Comparison of ENCODE assay signal across 8 cellular contexts in the genomic region with DNA sequence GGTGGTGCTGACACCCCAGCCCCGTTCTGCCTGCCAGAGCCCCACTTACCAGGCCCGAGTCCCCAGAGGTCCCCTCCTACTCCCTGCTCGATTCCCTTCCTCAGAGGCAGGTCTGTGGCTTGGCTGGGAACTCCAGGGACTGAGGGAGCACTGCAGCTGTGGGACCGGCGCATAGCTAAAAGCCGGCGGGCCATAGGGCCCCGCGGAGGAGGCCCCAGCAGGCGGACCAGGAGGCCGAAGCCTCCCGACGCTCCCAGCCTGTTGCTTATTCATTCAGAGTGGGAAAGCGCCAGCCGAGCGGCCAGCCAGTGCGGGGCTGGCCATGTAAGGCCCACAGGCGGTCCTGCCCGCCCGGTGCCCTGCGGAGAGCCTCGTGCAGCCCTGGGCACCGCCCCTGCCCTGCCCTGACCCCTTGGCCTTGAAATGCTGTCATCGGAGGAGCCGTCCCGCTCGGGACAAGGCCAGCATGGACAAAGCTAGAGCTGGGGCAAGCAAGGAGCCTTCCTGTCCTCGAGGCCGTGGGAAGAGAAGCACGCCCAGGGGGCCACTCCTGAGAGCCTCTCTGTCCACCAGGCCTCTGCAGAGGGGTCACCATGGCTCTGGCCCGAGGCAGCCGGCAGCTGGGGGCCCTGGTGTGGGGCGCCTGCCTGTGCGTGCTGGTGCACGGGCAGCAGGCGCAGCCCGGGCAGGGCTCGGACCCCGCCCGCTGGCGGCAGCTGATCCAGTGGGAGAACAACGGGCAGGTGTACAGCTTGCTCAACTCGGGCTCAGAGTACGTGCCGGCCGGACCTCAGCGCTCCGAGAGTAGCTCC. TPM values are rescaled to one million over a fixed set of nuclear protein-coding genes. Genes with fewer than 3 reads are reported as not detected.
DNase-seq lines count a peak whose midpoint lies in the region; ATAC-seq and TF ChIP-seq lines count a peak whose summit lies in the region.

A gene with protein sequence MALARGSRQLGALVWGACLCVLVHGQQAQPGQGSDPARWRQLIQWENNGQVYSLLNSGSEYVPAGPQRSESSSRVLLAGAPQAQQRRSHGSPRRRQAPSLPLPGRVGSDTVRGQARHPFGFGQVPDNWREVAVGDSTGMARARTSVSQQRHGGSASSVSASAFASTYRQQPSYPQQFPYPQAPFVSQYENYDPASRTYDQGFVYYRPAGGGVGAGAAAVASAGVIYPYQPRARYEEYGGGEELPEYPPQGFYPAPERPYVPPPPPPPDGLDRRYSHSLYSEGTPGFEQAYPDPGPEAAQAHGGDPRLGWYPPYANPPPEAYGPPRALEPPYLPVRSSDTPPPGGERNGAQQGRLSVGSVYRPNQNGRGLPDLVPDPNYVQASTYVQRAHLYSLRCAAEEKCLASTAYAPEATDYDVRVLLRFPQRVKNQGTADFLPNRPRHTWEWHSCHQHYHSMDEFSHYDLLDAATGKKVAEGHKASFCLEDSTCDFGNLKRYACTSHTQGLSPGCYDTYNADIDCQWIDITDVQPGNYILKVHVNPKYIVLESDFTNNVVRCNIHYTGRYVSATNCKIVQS (plus strand): TSS at position 272 of the 812 bp plus-strand sequence. CDS start 322 bp downstream, at position 594.

- H3K27ac Mint-ChIP-seq in stimulated activated naive CD8-positive, alpha-beta T cell treated with anti-CD3 and anti-CD28 coated beads, Interleukin-15, Interleukin-2, amounts not matched to agents 100 ng/mL and 50 ng/mL, for 24 hours = no peak within 1 kb of the TSS

- H3K27me3 ChIP-seq in endocrine pancreas (ENCODE audit: control insufficient read depth, insufficient read depth, low read length) (no peaks in the 10 kb centered on the region), lung (ENCODE audit: control insufficient read depth, insufficient read depth) (no peaks in the 10 kb centered on the region), testis (no peaks in the 10 kb centered on the region)

- no peaks in the 10 kb centered on the region for H3K9me3 Mint-ChIP-seq in stimulated activated naive CD8-positive, alpha-beta T cell treated with anti-CD3 and anti-CD28 coated beads, Interleukin-15, Interleukin-2, amounts not matched to agents 100 ng/mL and 50 ng/mL, for 24 hours

- H3K4me1 ChIP-seq in endocrine pancreas (ENCODE audit: control insufficient read depth, insufficient read depth, low read length) (no peaks in the 10 kb centered on the region), lung (ENCODE audit: control insufficient read depth in 2 of 2, insufficient read depth in 2 of 2, low read length in 2 of 2) (peaks cover 9 to 22% of the 10 kb centered on the region in 2 donors), testis (peaks cover 41% of the 10 kb centered on the region)

- ATAC-seq in stimulated activated naive CD8-positive, alpha-beta T cell treated with anti-CD3 and anti-CD28 coated beads, Interleukin-15, Interleukin-2, amounts not matched to agents 100 U/mL and 50 U/mL, for 24 hours = no peak
- ATAC-seq in lung (ENCODE audit: insufficient read depth, low FRiP score) (peak; percentile 54), HG02763 (IDR thresholded peaks at IDR 0.05; ENCODE audit: unreplicated experiment) (no peak)

- H3K4me3 ChIP-seq in endocrine pancreas (ENCODE audit: control insufficient read depth, insufficient read depth, low read length) (no peak within 1 kb of the TSS), lung (peak within 1 kb of the TSS; percentile 36), testis (peak within 1 kb of the TSS; percentile 66 to 76)

- H3K9ac ChIP-seq in endocrine pancreas (ENCODE audit: control insufficient read depth, insufficient read depth, low read length) = peak within 1 kb of the TSS; percentile 58

- POLR2A ChIA-PET in RWPE1 (lab: Yijun Ruan, JAX; ENCODE audit: low non-redundant PET) = interaction anchor here (0.6 kb wide), 1 partner anchor 44 kb away, joined by 5 read pairs; no protein-coding TSS in a partner anchor

- intact Hi-C loops in testis (cut with DNase I; ENCODE audit: low total_unique reads) = no loop called here

- CTCF ChIA-PET in RWPE1 (lab: Yijun Ruan, JAX) = interaction anchor here (0.6 to 2.1 kb wide), 7 partner anchors 9 to 689 kb away, joined by 3 to 8 read pairs (median 3); a partner anchor contains a TSS

- H3K36me3 Mint-ChIP-seq in stimulated activated naive CD8-positive, alpha-beta T cell treated with anti-CD3 and anti-CD28 coated beads, Interleukin-15, Interleukin-2, amounts not matched to agents 100 ng/mL and 50 ng/mL, for 24 hours (ENCODE audit: low read depth) = no peaks in the 10 kb centered on the region

- H3K27ac ChIP-seq in RWPE1 = peak within 1 kb of the TSS; percentile 86
- H3K27ac ChIP-seq in lung (ENCODE audit: low read depth in 1 of 2, low read length in 1 of 2) = peak within 1 kb of the TSS; percentile 65 to 83
- peak within 1 kb of the TSS; percentile 57 to 59 for H3K27ac ChIP-seq in testis

- H3K36me3 ChIP-seq in endocrine pancreas (ENCODE audit: control insufficient read depth, insufficient read depth, low read length) (no peaks in the 10 kb centered on the region), lung (ENCODE audit: control insufficient read depth in 2 of 2, insufficient read depth in 2 of 2, low read length in 2 of 2) (no peaks in the 10 kb centered on the region), testis (ENCODE audit: low read depth, missing control alignments) (no peaks in the 10 kb centered on the region)

- no peak for DNase-seq in stimulated activated naive CD8-positive, alpha-beta T cell treated with anti-CD3 and anti-CD28 coated beads, Interleukin-15, Interleukin-2, amounts not matched to agents 100 U/mL and 50 U/mL, for 24 hours
- peak; percentile 84 for DNase-seq in RWPE1 (ENCODE audit: low spot score)
- peak; percentile 60 for DNase-seq in lung (ENCODE audit: low spot score)
- peak; percentile 83 for DNase-seq in testis
- no peak for DNase-seq in middle frontal gyrus (ENCODE audit: extremely low spot score, low spot score)

- TF ChIP-seq CTCF in RWPE1 (conservative IDR thresholded peaks at IDR 0.05; ENCODE audit: low read depth) = no peak
- no peak for TF ChIP-seq CTCF in lung (IDR thresholded peaks at IDR 0.05; ENCODE audit: control extremely low read depth, extremely low read depth)
- no peak for TF ChIP-seq CTCF in testis (IDR thresholded peaks at IDR 0.05)

- H3K9me3 ChIP-seq in endocrine pancreas (ENCODE audit: control insufficient read depth, low read length) = no peaks in the 10 kb centered on the region
- H3K9me3 ChIP-seq in lung (ENCODE audit: control insufficient read depth in 2 of 2, insufficient read depth in 1 of 2, low read length in 1 of 2) = no peaks in the 10 kb centered on the region
- no peaks in the 10 kb centered on the region for H3K9me3 ChIP-seq in testis

- H3K27me3 Mint-ChIP-seq in stimulated activated naive CD8-positive, alpha-beta T cell treated with anti-CD3 and anti-CD28 coated beads, Interleukin-15, Interleukin-2, amounts not matched to agents 100 ng/mL and 50 ng/mL, for 24 hours = peaks cover 6% of the 10 kb centered on the region

- TF ChIP-seq POLR2A in testis (IDR thresholded peaks at IDR 0.05) = no peak

- peak within 1 kb of the TSS; percentile 47 for H3K4me3 Mint-ChIP-seq in stimulated activated naive CD8-positive, alpha-beta T cell treated with anti-CD3 and anti-CD28 coated beads, Interleukin-15, Interleukin-2, amounts not matched to agents 100 ng/mL and 50 ng/mL, for 24 hours

- peaks cover 31% of the 10 kb centered on the region for H3K4me1 Mint-ChIP-seq in stimulated activated naive CD8-positive, alpha-beta T cell treated with anti-CD3 and anti-CD28 coated beads, Interleukin-15, Interleukin-2, amounts not matched to agents 100 ng/mL and 50 ng/mL, for 24 hours (ENCODE audit: low read depth)

- WGBS in lung, 2 donors = 15 to 16% methylated on average over 37 to 48 of the region's 48 CpGs
- 11 to 17% methylated on average over 1 to 32 of the region's 48 CpGs for WGBS in testis, 2 donors

RNA-seq across cellular contexts. Expression of the gene that starts here (rescaled TPM):
- total RNA-seq in lung (10 to 100 TPM; 13.1 to 25.3 TPM), testis (10 to 100 TPM; 13.9 to 14.9 TPM)
- polyA plus RNA-seq in lung (10 to 100 TPM in 1 of 2 donors, 1 to 10 TPM in 1; 9.4 to 15.5 TPM), testis (ENCODE audit: insufficient read depth, low read depth, low replicate concordance) (56.8 TPM)

Comparison
In these comparisons a context has a peak if more than half of its experiments do, and no peak if none do; other contexts are left out.
1. DNase-seq: peak in RWPE1 (single experiment), lung (single experiment) and testis (single experiment); none in stimulated activated naive CD8-positive, alpha-beta T cell treated with anti-CD3 and anti-CD28 coated beads, Interleukin-15, Interleukin-2, amounts not matched to agents 100 U/mL and 50 U/mL, for 24 hours (single experiment) and middle frontal gyrus (single experiment).
2. Peak in every context shown above with its lines, with median percentiles within 50 percentile points of each other: H3K27ac ChIP-seq.